Comparison of ENCODE assay signal across 10 cellular contexts in genomic region chr1:207993477-207994445, GRCh38.
DNase-seq lines count a peak whose midpoint lies in the region; ATAC-seq and TF ChIP-seq lines count a peak whose summit lies in the region.
"Had no signal": no experiment of that assay in that cellular context is flagged by ENCODE, and none has a peak within 500 bp of the region (broad histone marks: within the 10 kb centered on the region; RNA-seq: fewer than 3 reads in every experiment).

No MANE protein-coding gene starts in this region.

- H3K79me2 ChIP-seq in OCI-LY1 (ENCODE audit: insufficient read depth, low read length), result no peaks in the 10 kb centered on the region

- peak; percentile 64 for TF ChIP-seq CTCF in 22Rv1 (IDR thresholded peaks at IDR 0.05)
- peak; percentile 35 for TF ChIP-seq CTCF in GM10248 (IDR thresholded peaks at IDR 0.05; ENCODE audit: control extremely low read depth, extremely low read depth, low read depth, missing control alignments)
- peak; percentile 56 for TF ChIP-seq CTCF in OCI-LY1 (IDR thresholded peaks at IDR 0.05; ENCODE audit: low read length)
- TF ChIP-seq CTCF in fibroblast of pulmonary artery (IDR thresholded peaks at IDR 0.05; ENCODE audit: low read length, missing control alignments), result peak; percentile 43

- POLR2A ChIA-PET in GM10248 (lab: Yijun Ruan, JAX), result no interaction called here

- no peak overlapping the region for H3K27ac ChIP-seq in 22Rv1
- no peak overlapping the region for H3K27ac ChIP-seq in OCI-LY1 (ENCODE audit: low read depth, low read length, poor library complexity, severe bottlenecking)
- H3K27ac ChIP-seq: SJSA1 had no signal

- no peaks in the 10 kb centered on the region for H3K36me3 ChIP-seq in OCI-LY1 (ENCODE audit: insufficient read depth, low read length)
- H3K36me3 ChIP-seq: SJSA1 had no signal

- H3K9me3 ChIP-seq in OCI-LY1 (ENCODE audit: low read length), result no peaks in the 10 kb centered on the region
- H3K9me3 ChIP-seq: SJSA1 had no signal

- H3K4me3 ChIP-seq in OCI-LY1 (ENCODE audit: low read depth, low read length, poor library complexity, severe bottlenecking), result no peak overlapping the region
- H3K4me3 ChIP-seq in fibroblast of pulmonary artery (replicated peaks; ENCODE audit: low read depth, low read length), result no peak overlapping the region
- H3K4me3 ChIP-seq: SJSA1 had no signal

- no peak for ATAC-seq in GM21423 (IDR thresholded peaks at IDR 0.05; ENCODE audit: unreplicated experiment)

- no peaks in the 10 kb centered on the region for H3F3A ChIP-seq in OCI-LY1 (ENCODE audit: insufficient read depth, low read length)

- no peak overlapping the region for H2AFZ ChIP-seq in OCI-LY1 (ENCODE audit: low read length)

- DNase-seq in GM10248 (ENCODE audit: extremely low spot score), result no peak
- DNase-seq in fibroblast of pulmonary artery (ENCODE audit: low read depth), result peak; percentile 26
- no peak for DNase-seq in NOMO-1 (lab: John Stamatoyannopoulos, UW; ENCODE audit: unreplicated experiment in 2 of 2)
- DNase-seq in NCI-H2227 (lab: John Stamatoyannopoulos, UW; ENCODE audit: unreplicated experiment), result no peak
- DNase-seq in stimulated activated naive CD4-positive, alpha-beta T cell treated with Interleukin-2 at 50 U/mL for 16 hours (lab: John Stamatoyannopoulos, UW), result no peak
- DNase-seq: nucleus accumbens had no signal

- H3K4me2 ChIP-seq in OCI-LY1 (ENCODE audit: low read length), result no peak overlapping the region

- H3K9ac ChIP-seq in OCI-LY1 (ENCODE audit: low read length), result no peak overlapping the region

- no peaks in the 10 kb centered on the region for H4K20me1 ChIP-seq in OCI-LY1 (ENCODE audit: insufficient read depth, low read length)

- H3K27me3 ChIP-seq in OCI-LY1 (ENCODE audit: insufficient read depth, low read length), result peaks cover 4% of the 10 kb centered on the region; the same call in 1 of the 2 replicates
- H3K27me3 ChIP-seq: SJSA1 had no signal

- no peaks in the 10 kb centered on the region for H3K9me2 ChIP-seq in OCI-LY1 (ENCODE audit: low read depth, low read length)

- CTCF ChIA-PET in GM10248 (lab: Yijun Ruan, JAX), result interaction anchor here (1.0 to 2.0 kb wide), 10 partner anchors 10 to 251 kb away, joined by 3 to 14 read pairs (median 4); partner anchors contain the start of gene PLXNA2

- no peaks in the 10 kb centered on the region for H3K4me1 ChIP-seq in OCI-LY1 (ENCODE audit: insufficient read depth, low read length, severe bottlenecking)
- H3K4me1 ChIP-seq: SJSA1 had no signal
